In the genomic region with DNA sequence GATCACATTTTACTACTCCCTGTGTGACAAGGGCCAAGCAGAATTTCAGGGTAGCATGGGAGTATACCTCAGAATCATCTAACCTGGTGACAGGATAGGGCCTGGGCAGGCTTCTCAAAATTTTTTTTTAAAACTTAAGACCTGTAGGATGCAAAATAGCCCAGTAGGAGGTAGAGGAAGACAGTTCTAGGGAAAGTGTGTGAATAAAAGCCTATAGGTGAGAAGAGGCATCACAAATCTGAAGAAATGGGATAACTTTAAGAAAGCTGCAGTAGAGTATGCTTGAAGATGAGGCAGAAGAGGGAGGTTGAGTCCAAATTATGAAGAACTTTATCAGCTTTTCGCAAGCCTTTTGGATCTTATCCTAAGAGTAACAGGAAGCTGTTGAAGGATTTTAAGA, we compare ENCODE assay signal across 12 cellular contexts. TPM values are rescaled to one million over a fixed set of nuclear protein-coding genes. Genes with fewer than 3 reads are reported as not detected.
A peak's percentile ranks its signal among the peaks of the same experiment; 100 is the strongest.
DNase-seq lines count a peak whose midpoint lies in the region; ATAC-seq and TF ChIP-seq lines count a peak whose summit lies in the region.
"Had no signal": no experiment of that assay in that cellular context is flagged by ENCODE, and none has a peak within 500 bp of the region (broad histone marks: within the 10 kb centered on the region; RNA-seq: fewer than 3 reads in every experiment).

No MANE protein-coding gene starts in this region.

- no peak overlapping the region for H3K4me3 Mint-ChIP-seq in activated T-cell treated with anti-CD3 and anti-CD28 coated beads, Interleukin-2, amount 50 U/mL, for 4 hours

- in situ Hi-C loops in T47D (cut with HindIII; ENCODE audit: low pct_unique_long_range_greater_than_20kb, low sequenced_read_pairs), result no loop called here

- H3K9me3 Mint-ChIP-seq in activated T-cell treated with anti-CD3 and anti-CD28 coated beads, Interleukin-2, amount 50 U/mL, for 4 hours, result peaks cover 4% of the 10 kb centered on the region

- H3K4me3 ChIP-seq in WERI-Rb-1 (ENCODE audit: low read depth, low read length), result no peak overlapping the region
- H3K4me3 ChIP-seq: skin epidermis, stomach had no signal

- no peaks in the 10 kb centered on the region for H3K27me3 Mint-ChIP-seq in activated T-cell treated with anti-CD3 and anti-CD28 coated beads, Interleukin-2, amount 50 U/mL, for 4 hours (ENCODE audit: low read depth)

- peaks cover 23% of the 10 kb centered on the region for H3K4me1 Mint-ChIP-seq in activated T-cell treated with anti-CD3 and anti-CD28 coated beads, Interleukin-2, amount 50 U/mL, for 4 hours (ENCODE audit: low read depth)

- H3K27me3 ChIP-seq in WERI-Rb-1 (ENCODE audit: insufficient read depth, low read depth, severe bottlenecking), result no peaks in the 10 kb centered on the region
- H3K27me3 ChIP-seq: stomach had no signal

- H3K27ac ChIP-seq in WERI-Rb-1, result no peak overlapping the region
- H3K27ac ChIP-seq: skin epidermis, stomach had no signal

- TF ChIP-seq CTCF in omental fat pad (IDR thresholded peaks at IDR 0.05) (no peak), WERI-Rb-1 (IDR thresholded peaks at IDR 0.05; ENCODE audit: low read depth, low read length) (no peak)

- peak; percentile 32 to 34 for ATAC-seq in activated T-cell treated with anti-CD3 and anti-CD28 coated beads, Interleukin-2, amount 50 U/mL, for 4 hours
- ATAC-seq in omental fat pad (ENCODE audit: low FRiP score), result peak; percentile 41

- peaks cover 27% of the 10 kb centered on the region for H3K36me3 Mint-ChIP-seq in activated T-cell treated with anti-CD3 and anti-CD28 coated beads, Interleukin-2, amount 50 U/mL, for 4 hours (ENCODE audit: insufficient read depth)

- no peak for DNase-seq in activated T-cell treated with anti-CD3 and anti-CD28 coated beads, Interleukin-2, amount 50 U/mL, for 4 hours
- no peak for DNase-seq in activated T-cell treated with anti-CD3 and anti-CD28 coated beads for 4 hours
- peak; percentile 18 for DNase-seq in M059J (ENCODE audit: low read depth)
- DNase-seq in T47D (ENCODE audit: low read depth in 1 of 2, low spot score in 1 of 2), result peak; percentile 17 to 61
- DNase-seq in omental fat pad (ENCODE audit: low spot score), result no peak
- DNase-seq in effector CD4-positive, alpha-beta T cell, result no peak
- no peak for DNase-seq in amygdala (lab: John Stamatoyannopoulos, UW)
- no peak for DNase-seq in WERI-Rb-1
- DNase-seq: C1 segment of cervical spinal cord, Right ventricle myocardium superior, stomach had no signal

- peaks cover 6% of the 10 kb centered on the region for H3K9me3 ChIP-seq in WERI-Rb-1 (ENCODE audit: severe bottlenecking)
- H3K9me3 ChIP-seq: stomach had no signal

- H3K36me3 ChIP-seq in WERI-Rb-1, result no peaks in the 10 kb centered on the region; the same call in 1 of the 2 replicates

RNA-seq across cellular contexts. Expression of a gene that starts 32.3 kb away (rescaled TPM):
- 10 to 100 TPM; 45.4 to 48.6 (median 46.5) TPM for total RNA-seq in activated T-cell treated with anti-CD3 and anti-CD28 coated beads, Interleukin-2, amount 50 U/mL, for 4 hours
- total RNA-seq in M059J (2014; rRNA removed; shearing (Covaris generic)), result 10.1 and 11.1 TPM in 2 replicates
- 10 to 100 TPM; 16.6 to 24.7 (median 17.8) TPM for total RNA-seq in omental fat pad

RNA-seq across cellular contexts. Expression of a gene that starts 57.0 kb away (rescaled TPM):
- under 1 TPM; 0.11 to 0.27 (median 0.18) TPM for total RNA-seq in activated T-cell treated with anti-CD3 and anti-CD28 coated beads, Interleukin-2, amount 50 U/mL, for 4 hours
- 3.4 and 5.6 TPM in 2 replicates for total RNA-seq in M059J (2014; rRNA removed; shearing (Covaris generic))
- total RNA-seq in omental fat pad, result 1 to 10 TPM; 5.2 to 7.2 (median 6.2) TPM

Comparison
In these comparisons a context has a peak if more than half of its experiments do, and no peak if none do; other contexts are left out.
1. DNase-seq: peak in M059J (single experiment) and T47D (2 of 2); none in activated T-cell treated with anti-CD3 and anti-CD28 coated beads, Interleukin-2, amount 50 U/mL, for 4 hours (single experiment), activated T-cell treated with anti-CD3 and anti-CD28 coated beads for 4 hours (single experiment), omental fat pad (single experiment), effector CD4-positive, alpha-beta T cell (single experiment), amygdala (0 of 56) and WERI-Rb-1 (single experiment).